In genomic region chr10:47454294-47455058, GRCh38 we compare ENCODE assay signal across 19 cellular contexts. TPM values are rescaled to one million over a fixed set of nuclear protein-coding genes. Genes with fewer than 3 reads are reported as not detected.
DNase-seq lines count a peak whose midpoint lies in the region; ATAC-seq, FAIRE-seq and TF ChIP-seq lines count a peak whose summit lies in the region.
"Had no signal": no experiment of that assay in that cellular context is flagged by ENCODE, and none has a peak within 500 bp of the region (broad histone marks: within the 10 kb centered on the region; RNA-seq: fewer than 3 reads in every experiment).

No MANE protein-coding gene starts in this region.

- peaks cover 0 to 9% of the 10 kb centered on the region in 2 donors for H3K27me3 Mint-ChIP-seq in natural killer cell treated with Interleukin-12 subunit alpha and Interleukin-12 subunit beta and Interleukin-15 and Interleukin-18, amount 100 ng/mL, for 72 hours
- H3K27me3 Mint-ChIP-seq in natural killer cell (ENCODE audit: low read depth in 2 of 2), result peaks cover 0 to 3% of the 10 kb centered on the region in 2 donors

- no peaks in the 10 kb centered on the region for H3K4me1 Mint-ChIP-seq in natural killer cell treated with Interleukin-12 subunit alpha and Interleukin-12 subunit beta and Interleukin-15 and Interleukin-18, amount 100 ng/mL, for 72 hours (ENCODE audit: low read depth in 2 of 2)
- no peaks in the 10 kb centered on the region for H3K4me1 Mint-ChIP-seq in natural killer cell

- ATAC-seq in natural killer cell treated with Interleukin-12 subunit alpha and Interleukin-12 subunit beta and Interleukin-15 and Interleukin-18, amount 100 ng/mL, for 72 hours, result no peak
- ATAC-seq in natural killer cell (no peak), pancreas (no peak)
- ATAC-seq: HCT116 had no signal

- H3K9me2 ChIP-seq in Karpas-422 (replicated peaks; ENCODE audit: insufficient read depth, low read length), result no peaks in the 10 kb centered on the region

- H3K9me3 Mint-ChIP-seq in natural killer cell treated with Interleukin-12 subunit alpha and Interleukin-12 subunit beta and Interleukin-15 and Interleukin-18, amount 100 ng/mL, for 72 hours, result no peaks in the 10 kb centered on the region
- H3K9me3 Mint-ChIP-seq in natural killer cell, result no peaks in the 10 kb centered on the region

- H3K4me3 Mint-ChIP-seq in natural killer cell treated with Interleukin-12 subunit alpha and Interleukin-12 subunit beta and Interleukin-15 and Interleukin-18, amount 100 ng/mL, for 72 hours, result no peak overlapping the region
- H3K4me3 Mint-ChIP-seq in natural killer cell, result no peak overlapping the region

- FAIRE-seq in pancreas (lab: Jason Lieb, UNC), result no peak
- FAIRE-seq: A204.1 had no signal

- 79 to 83% methylated on average over 8 of the region's 8 CpGs for WGBS in pancreas, 2 donors

- no peaks in the 10 kb centered on the region for H4K20me1 ChIP-seq in Karpas-422 (ENCODE audit: insufficient read depth, low read depth, low read length)

- intact Hi-C loops in natural killer cell (cut with micrococcal nuclease) (no loop called here), pancreas (cut with DNase I) (no loop called here)

- H3K9me3 ChIP-seq in Karpas-422 (ENCODE audit: low read length) (no peaks in the 10 kb centered on the region), pancreas (no peaks in the 10 kb centered on the region)
- H3K9me3 ChIP-seq: Peyer's patch, SJSA1 had no signal

- H3K27ac Mint-ChIP-seq in natural killer cell treated with Interleukin-12 subunit alpha and Interleukin-12 subunit beta and Interleukin-15 and Interleukin-18, amount 100 ng/mL, for 72 hours, result no peak overlapping the region
- no peak overlapping the region for H3K27ac Mint-ChIP-seq in natural killer cell

- H3K9ac ChIP-seq in Karpas-422 (ENCODE audit: low read length), result no peak overlapping the region

- H3K27ac ChIP-seq in Karpas-422 (ENCODE audit: low read length), result no peak overlapping the region
- H3K27ac ChIP-seq in pancreas, result no peak overlapping the region
- H3K27ac ChIP-seq: Peyer's patch, SJSA1 had no signal

- no peaks in the 10 kb centered on the region for H3K36me3 Mint-ChIP-seq in natural killer cell treated with Interleukin-12 subunit alpha and Interleukin-12 subunit beta and Interleukin-15 and Interleukin-18, amount 100 ng/mL, for 72 hours
- H3K36me3 Mint-ChIP-seq in natural killer cell, result no peaks in the 10 kb centered on the region

- no peak for TF ChIP-seq CTCF in natural killer cell (IDR thresholded peaks at IDR 0.05)
- TF ChIP-seq CTCF in pancreas (IDR thresholded peaks at IDR 0.05), result no peak

- no peaks in the 10 kb centered on the region for H3K79me2 ChIP-seq in Karpas-422 (ENCODE audit: low read length)

- H3K27me3 ChIP-seq in Karpas-422 (ENCODE audit: low read length) (no peaks in the 10 kb centered on the region), pancreas (no peaks in the 10 kb centered on the region)
- H3K27me3 ChIP-seq: Peyer's patch, SJSA1 had no signal

- H3K4me3 ChIP-seq in Karpas-422 (ENCODE audit: low read length), result no peak overlapping the region
- H3K4me3 ChIP-seq in pancreas, result no peak overlapping the region
- H3K4me3 ChIP-seq: Peyer's patch, SJSA1 had no signal

- H3K4me1 ChIP-seq in Karpas-422 (ENCODE audit: low read length) (peaks cover 5% of the 10 kb centered on the region; the same call in 1 of the 2 replicates), pancreas (no peaks in the 10 kb centered on the region)
- H3K4me1 ChIP-seq: Peyer's patch had no signal

- DNase-seq in natural killer cell treated with Interleukin-12 subunit alpha and Interleukin-12 subunit beta and Interleukin-15 and Interleukin-18, amount 100 ng/mL, for 72 hours (ENCODE audit: low spot score), result peak; percentile 25
- DNase-seq in natural killer cell (no peak), Karpas-422 (peak; percentile 31), mesenteric fat pad (ENCODE audit: low spot score) (peak; percentile 84), pancreas (no peak), NCI-H226 (no peak), anterior cingulate cortex (lab: John Stamatoyannopoulos, UW) (no peak)
- DNase-seq: C1 segment of cervical spinal cord; DMS79 treated with DMSO at 0.1 percent for 48 hours; NCI-H1105; NCI-H2081; NCI-H2171 treated with DMSO at 0.1 percent for 48 hours; NCI-H446 treated with DMSO at 0.1 percent for 48 hours; NCI-H748 treated with DMSO at 0.1 percent for 48 hours; NK-92 treated with Interleukin-12 subunit alpha and Interleukin-12 subunit beta, amount 100 ng/mL, for 24 hours had no signal

- H3K36me3 ChIP-seq in Karpas-422 (ENCODE audit: insufficient read depth, low read length) (no peaks in the 10 kb centered on the region), pancreas (no peaks in the 10 kb centered on the region)
- H3K36me3 ChIP-seq: Peyer's patch, SJSA1 had no signal

- H3K4me2 ChIP-seq in Karpas-422 (ENCODE audit: low read depth, low read length, poor library complexity, severe bottlenecking), result no peak overlapping the region

- H2AFZ ChIP-seq in Karpas-422 (ENCODE audit: low read length), result no peak overlapping the region

RNA-seq across cellular contexts. Expression of gene ANXA8, which starts 29.4 kb away (rescaled TPM):
- total RNA-seq in natural killer cell treated with Interleukin-12 subunit alpha and Interleukin-12 subunit beta and Interleukin-15 and Interleukin-18, amount 100 ng/mL, for 72 hours, result not detected
- total RNA-seq in natural killer cell, result not detected
- not detected in 2 replicates for total RNA-seq in Karpas-422 (2014; rRNA removed; shearing (Covaris generic); ENCODE audit: low replicate concordance)
- total RNA-seq in mesenteric fat pad, result not detected
- under 1 TPM in 2 of 6 donors, not detected in 4; 0.15 to 0.84 TPM for total RNA-seq in pancreas
- polyA plus RNA-seq in pancreas, result 1 to 10 TPM in 1 of 2 donors, under 1 TPM in 1; 0.33 to 2.1 TPM
- total RNA-seq: Peyer's patch had no signal

RNA-seq across cellular contexts. Expression of gene FAM25G, which starts 37.0 kb away (rescaled TPM):
- not detected for total RNA-seq in natural killer cell treated with Interleukin-12 subunit alpha and Interleukin-12 subunit beta and Interleukin-15 and Interleukin-18, amount 100 ng/mL, for 72 hours
- total RNA-seq in natural killer cell (not detected), mesenteric fat pad (not detected), pancreas (not detected)
- not detected in 2 replicates for total RNA-seq in Karpas-422 (2014; rRNA removed; shearing (Covaris generic); ENCODE audit: low replicate concordance)
- polyA plus RNA-seq in pancreas, result not detected
- total RNA-seq: Peyer's patch, SJSA1 had no signal

Comparison
In these comparisons a context has a peak if more than half of its experiments do, and no peak if none do; other contexts are left out.
1. DNase-seq: peak in natural killer cell treated with Interleukin-12 subunit alpha and Interleukin-12 subunit beta and Interleukin-15 and Interleukin-18, amount 100 ng/mL, for 72 hours (single experiment), Karpas-422 (single experiment) and mesenteric fat pad (single experiment); none in natural killer cell (single experiment), pancreas (0 of 6), NCI-H226 (single experiment) and anterior cingulate cortex (0 of 58).